ENCODE assay signal across 19 cellular contexts in genomic region chr17:74986206-74986576, GRCh38. TPM values are rescaled to one million over a fixed set of nuclear protein-coding genes. Genes with fewer than 3 reads are reported as not detected.
DNase-seq lines count a peak whose midpoint lies in the region; ATAC-seq, FAIRE-seq and TF ChIP-seq lines count a peak whose summit lies in the region.
"Had no signal": no experiment of that assay in that cellular context is flagged by ENCODE, and none has a peak within 500 bp of the region (broad histone marks: within the 10 kb centered on the region; RNA-seq: fewer than 3 reads in every experiment).

No MANE protein-coding gene starts in this region.

- in situ Hi-C loops in K562 (cut with MboI) = no loop called here

- no peak overlapping the region for H2BK120ac ChIP-seq in H9 (ENCODE audit: low read depth, low read length, poor library complexity, severe bottlenecking)

- H3K36me3 ChIP-seq in KMS-11 (ENCODE audit: insufficient read depth) (no peaks in the 10 kb centered on the region), K562 (ENCODE audit: control insufficient read depth, insufficient read depth, low read length) (no peaks in the 10 kb centered on the region), colonic mucosa (no peaks in the 10 kb centered on the region)

- H2BK12ac ChIP-seq in H9 (ENCODE audit: insufficient read length, low read depth, low read length) = no peak overlapping the region

- ATAC-seq in K562 = no peak

- no peaks in the 10 kb centered on the region for H3K9me1 ChIP-seq in K562 (ENCODE audit: control insufficient read depth, insufficient read depth, low read length)

- no peak overlapping the region for H3K4ac ChIP-seq in H9 (ENCODE audit: low read depth, low read length)

- H3T11ph ChIP-seq in H9 (ENCODE audit: low read length) = no peak overlapping the region

- no peaks in the 10 kb centered on the region for H4K20me1 ChIP-seq in H9 (ENCODE audit: control insufficient read depth, insufficient read depth, insufficient read length)
- H4K20me1 ChIP-seq in KMS-11 (ENCODE audit: insufficient read depth) = no peaks in the 10 kb centered on the region
- H4K20me1 ChIP-seq in K562 (replicated peaks; ENCODE audit: control insufficient read depth, insufficient read depth, low read length) = peaks cover 7% of the 10 kb centered on the region; the same call in 1 of the 2 replicates

- H3K4me1 ChIP-seq in H9 (ENCODE audit: insufficient read depth, low read length) (peaks cover 3% of the 10 kb centered on the region; the same call in 1 of the 2 replicates), KMS-11 (ENCODE audit: low read depth, poor library complexity, severe bottlenecking) (peaks cover 33% of the 10 kb centered on the region), K562 (replicated peaks in 1 of 2; ENCODE audit: control insufficient read depth in 2 of 2, insufficient read depth in 2 of 2, low read length in 2 of 2) (peaks cover 18 to 40% of the 10 kb centered on the region in 2 experiments), colonic mucosa (peaks cover 9% of the 10 kb centered on the region)

- no peak overlapping the region for H3K27ac Mint-ChIP-seq in H9
- peak overlapping the region; percentile 96 for H3K27ac Mint-ChIP-seq in type B pancreatic cell

- no peak for FAIRE-seq in K562 (lab: Jason Lieb, UNC)
- FAIRE-seq: GM12892, GM19239, H54, HTR-8/SVneo had no signal

- CTCF ChIA-PET in K562 (lab: Yijun Ruan, JAX; ENCODE audit: low intra/inter-chr PET ratio) = no interaction called here

- H3K9me3 Mint-ChIP-seq in H9 = no peaks in the 10 kb centered on the region; a peak in 1 of 5 replicates
- H3K9me3 Mint-ChIP-seq in type B pancreatic cell = no peaks in the 10 kb centered on the region
- H3K9me3 Mint-ChIP-seq: CD8-positive, alpha-beta memory T cell had no signal

- H3K27me3 ChIP-seq in H9 (ENCODE audit: insufficient read depth, low read length) (no peaks in the 10 kb centered on the region), KMS-11 (ENCODE audit: insufficient read depth, low read depth) (peaks cover 6% of the 10 kb centered on the region), K562 (ENCODE audit: control insufficient read depth in 2 of 2, insufficient read depth in 2 of 2, low read length in 2 of 2) (no peaks in the 10 kb centered on the region), colonic mucosa (no peaks in the 10 kb centered on the region)

- H2BK20ac ChIP-seq in H9 (ENCODE audit: low read depth, low read length, poor library complexity, severe bottlenecking) = no peak overlapping the region

- H3K9ac ChIP-seq in H9 (ENCODE audit: extremely low read depth, insufficient read length, low read length) (no peak overlapping the region), KMS-11 (no peak overlapping the region), K562 (ENCODE audit: insufficient read depth in 1 of 2, low read depth in 2 of 2, low read length in 2 of 2) (no peak overlapping the region), colonic mucosa (ENCODE audit: low read depth in 2 of 2, low read length in 2 of 2) (no peak overlapping the region)

- H2BK5ac ChIP-seq in H9 (ENCODE audit: insufficient read length, low read length) = no peak overlapping the region

- no peak overlapping the region for H2AK5ac ChIP-seq in H9 (ENCODE audit: insufficient read length, low read length)

- no peak overlapping the region for H3K4me3 ChIP-seq in KMS-11 (IDR thresholded peaks at IDR 0.05; ENCODE audit: insufficient read depth, low read depth, low read length)
- no peak overlapping the region for H3K4me3 ChIP-seq in K562
- H3K4me3 ChIP-seq in colonic mucosa = no peak overlapping the region

- POLR2A ChIA-PET in K562 (lab: Yijun Ruan, JAX) = no interaction called here

- H3K4me1 Mint-ChIP-seq in H9 (peaks cover 18 to 20% of the 10 kb centered on the region in 2 experiments), type B pancreatic cell (ENCODE audit: unreplicated experiment) (peaks cover 11% of the 10 kb centered on the region)

- H3K9me3 ChIP-seq in H9 (ENCODE audit: control insufficient read depth, low read depth, low read length) (no peaks in the 10 kb centered on the region), K562 (replicated peaks; ENCODE audit: control insufficient read depth, insufficient read depth, low read depth, low read length) (no peaks in the 10 kb centered on the region), colonic mucosa (no peaks in the 10 kb centered on the region)
- H3K9me3 ChIP-seq: Caco-2 had no signal

- TF ChIP-seq RAD21 in K562 (CRISPR knock-in tag; conservative IDR thresholded peaks at IDR 0.05 in 1 of 2, IDR thresholded peaks at IDR 0.05 in 1 of 2) = no peak

- H3K4me3 Mint-ChIP-seq in H9 (no peak overlapping the region; a peak in 1 of 5 replicates), type B pancreatic cell (peak overlapping the region; percentile 89)

- BruUV-seq in K562 (replicated peaks; lab: Mats Ljungman, UMichigan) = no TSS peak

- peaks cover 18% of the 10 kb centered on the region for H3K23me2 ChIP-seq in H9 (ENCODE audit: insufficient read length, low read depth, low read length, poor library complexity, severe bottlenecking)

- no peak overlapping the region for H2BK15ac ChIP-seq in H9 (ENCODE audit: low read depth, low read length)

- H3K27ac ChIP-seq in H9 (ENCODE audit: insufficient read length, low read depth, low read length) (no peak overlapping the region), KMS-11 (no peak overlapping the region), K562 (ENCODE audit: extremely low read depth, low read depth, low read length) (no peak overlapping the region), colonic mucosa (no peak overlapping the region)

- H3K79me2 ChIP-seq in H9 (ENCODE audit: insufficient read depth, low read length) = peaks cover 9% of the 10 kb centered on the region; the same call in 1 of the 2 replicates
- H3K79me2 ChIP-seq in KMS-11 (ENCODE audit: insufficient read depth, low read depth) = no peaks in the 10 kb centered on the region
- peaks cover 13% of the 10 kb centered on the region; the same call in 2 of the 3 replicates for H3K79me2 ChIP-seq in K562 (ENCODE audit: control insufficient read depth, insufficient read depth, low read length)

- WGBS in H9 (ENCODE audit: extremely low coverage, insufficient read length, low lambda C conversion rate) = no CpG with 5 or more reads among the region's 3 CpGs
- 77% methylated on average over 3 of the region's 3 CpGs for WGBS in K562 (ENCODE audit: insufficient coverage, low coverage, missing lambda C conversion rate)

- no peak overlapping the region for H4K5ac ChIP-seq in H9 (ENCODE audit: insufficient read length, low read depth, low read length)

- H3K14ac ChIP-seq in H9 (ENCODE audit: insufficient read depth, low read length) = no peak overlapping the region

- no peak overlapping the region for H4K8ac ChIP-seq in H9 (replicated peaks; ENCODE audit: insufficient read length, low read depth, low read length)

- TF ChIP-seq POLR2A in K562 (conservative IDR thresholded peaks at IDR 0.05) = no peak

- no peak overlapping the region for H3K18ac ChIP-seq in H9 (ENCODE audit: insufficient read length, low read depth, low read length)

- no peaks in the 10 kb centered on the region; the same call in 1 of the 2 replicates for H3K27me3 Mint-ChIP-seq in H9 (ENCODE audit: low read depth)
- H3K27me3 Mint-ChIP-seq in type B pancreatic cell = no peaks in the 10 kb centered on the region

- DNase-seq in H9 = no peak
- no peak for DNase-seq in K562 (ENCODE audit: extremely low read depth in 1 of 4, low spot score in 3 of 4)
- DNase-seq in type B pancreatic cell (ENCODE audit: extremely low spot score, unreplicated experiment) = no peak
- no peak for DNase-seq in colonic mucosa
- DNase-seq in cerebellar nuclear complex (lab: John Stamatoyannopoulos, UW) = no peak
- no peak for DNase-seq in HuH-7 (ENCODE audit: low spot score)
- DNase-seq: CD8-positive, alpha-beta memory T cell; DND-41; GDM1; KG1 had no signal

- TF ChIP-seq EP300 in K562 (IDR thresholded peaks at IDR 0.05; ENCODE audit: low read length) = no peak

- H2AFZ ChIP-seq in H9 (ENCODE audit: low read length) (no peak overlapping the region), KMS-11 (ENCODE audit: low read depth) (0 out of 2 replicates have a peak overlapping the region, but pooled peaks have one; percentile 70), K562 (ENCODE audit: low read depth, low read length) (no peak overlapping the region)

- intact Hi-C loops in K562 (cut with micrococcal nuclease) (no loop called here), colonic mucosa (cut with DNase I) (no loop called here)

- H4K91ac ChIP-seq in H9 (ENCODE audit: insufficient read length, low read depth, low read length) = no peak overlapping the region

- no peak overlapping the region for H3K56ac ChIP-seq in H9 (ENCODE audit: insufficient read length, low read depth, low read length)

- TF ChIP-seq CTCF in H9 (conservative IDR thresholded peaks at IDR 0.05) (no peak), KMS-11 (conservative IDR thresholded peaks at IDR 0.05; ENCODE audit: low read depth, low read length) (no peak), K562 (IDR thresholded peaks at IDR 0.05 in 2 of 3, conservative IDR thresholded peaks at IDR 0.05 in 1 of 3; ENCODE audit: insufficient read depth in 2 of 3, low read depth in 1 of 3, low read length in 3 of 3) (no peak), type B pancreatic cell (conservative IDR thresholded peaks at IDR 0.05) (no peak), colonic mucosa (IDR thresholded peaks at IDR 0.05) (no peak)

- H3K79me1 ChIP-seq in H9 (ENCODE audit: insufficient read depth, low read depth, low read length, poor library complexity, severe bottlenecking) = peaks cover 8% of the 10 kb centered on the region

- peak overlapping the region; percentile 56 for H3K4me2 ChIP-seq in H9 (ENCODE audit: insufficient read depth, insufficient read length, low read length)
- H3K4me2 ChIP-seq in KMS-11 = peak overlapping the region; percentile 58
- H3K4me2 ChIP-seq in K562 (ENCODE audit: insufficient read depth, low read length) = no peak overlapping the region

- H3K36me3 Mint-ChIP-seq in H9 (ENCODE audit: insufficient read depth in 1 of 3, low read depth in 3 of 3) (peaks cover 0 to 2% (median 0%) of the 10 kb centered on the region in 3 experiments; a peak in 1 of 7 replicates), type B pancreatic cell (no peaks in the 10 kb centered on the region)

- H3K23ac ChIP-seq in H9 (ENCODE audit: insufficient read length, low read depth, low read length) = no peak overlapping the region

RNA-seq across cellular contexts. Expression of gene CDR2L, which starts 1.2 kb away (rescaled TPM):
- total RNA-seq in H9 (2021) (23.3 and 24.0 TPM in 2 replicates), K562 (2014; rRNA removed) (8.8 and 9.8 TPM in 2 replicates), K562 (2014; rRNA removed; fragmentation: Illumina TruSeq; extraction: Trizol) (2.0 and 2.7 TPM in 2 replicates), K562 (2015; rRNA removed; fragmentation: Illumina TruSeq; extraction: Trizol) (4.0 and 4.3 TPM in 2 replicates), K562 (2021) (15.5 and 16.0 TPM in 2 replicates), type B pancreatic cell (ENCODE audit: low replicate concordance) (34.9 and 96.2 TPM in 2 replicates), colonic mucosa (1 to 10 TPM; 3.7 to 4.1 TPM)
- total RNA-seq in K562 (2011; cell fraction: chromatin; rRNA removed; ENCODE audit: low replicate concordance) = 1.3 and 5.0 TPM in 2 replicates
- total RNA-seq in K562 (2011; cell fraction: nucleolus; rRNA removed) = 3.9 and 4.0 TPM in 2 replicates
- 2.5 and 3.4 TPM in 2 replicates for total RNA-seq in K562 (2011; cell fraction: nucleoplasm; rRNA removed)
- polyA plus RNA-seq in K562 (2011; rRNA removed) (3.1 and 5.5 TPM in 2 replicates), K562 (2014; fragmentation: Illumina TruSeq; extraction: Trizol) (7.3 and 8.9 TPM in 2 replicates), K562 (2014; fragmentation: Nextera tagmentation; extraction: Ambion mirVana) (1 to 10 TPM; 5.3 to 8.2 TPM), K562 (2014; rRNA removed) (8.0 and 9.8 TPM in 2 replicates)
- 6.0 and 8.6 TPM in 2 replicates for polyA plus RNA-seq in K562 (2011; cell fraction: cytosol; rRNA removed)
- 6.9 and 7.8 TPM in 2 replicates for polyA plus RNA-seq in K562 (2011; cell fraction: nucleus; rRNA removed)
- polyA plus RNA-seq in K562 (2012) = 6.1 and 7.1 TPM in 2 replicates
- 1.8 and 2.2 TPM in 2 replicates for polyA minus RNA-seq in K562 (2011; rRNA and poly(A)+ RNA removed)
- 4.5 and 6.5 TPM in 2 replicates for polyA minus RNA-seq in K562 (2011; cell fraction: cytosol; rRNA and poly(A)+ RNA removed)
- polyA minus RNA-seq in K562 (2011; cell fraction: nucleus; rRNA and poly(A)+ RNA removed) = 1.5 and 1.7 TPM in 2 replicates
- polyA plus RNA-seq: CD14-positive monocyte had no signal

RNA-seq across cellular contexts. Expression of gene HID1, which starts 13.6 kb away (rescaled TPM):
- total RNA-seq in H9 (2021) (12.7 and 13.9 TPM in 2 replicates), K562 (2014; rRNA removed) (0.04 and 0.14 TPM in 2 replicates), K562 (2014; rRNA removed; fragmentation: Illumina TruSeq; extraction: Trizol) (0.19 TPM in 1 of 2 replicates, not detected in the other), K562 (2015; rRNA removed; fragmentation: Illumina TruSeq; extraction: Trizol) (0.15 and 0.54 TPM in 2 replicates), K562 (2021) (0.91 and 1.2 TPM in 2 replicates), type B pancreatic cell (ENCODE audit: low replicate concordance) (36.6 and 106 TPM in 2 replicates), colonic mucosa (10 to 100 TPM; 47.8 to 54.8 TPM)
- total RNA-seq in K562 (2011; cell fraction: chromatin; rRNA removed; ENCODE audit: low replicate concordance) = 1.1 and 7.8 TPM in 2 replicates
- 2.2 and 4.0 TPM in 2 replicates for total RNA-seq in K562 (2011; cell fraction: nucleolus; rRNA removed)
- 2.1 and 2.5 TPM in 2 replicates for total RNA-seq in K562 (2011; cell fraction: nucleoplasm; rRNA removed)
- polyA plus RNA-seq in K562 (2011; rRNA removed) (0.53 and 1.4 TPM in 2 replicates), K562 (2014; fragmentation: Illumina TruSeq; extraction: Trizol) (0.53 and 0.71 TPM in 2 replicates), K562 (2014; fragmentation: Nextera tagmentation; extraction: Ambion mirVana) (under 1 TPM in 1 of 2 experiments, not detected in 1; 0.15 TPM), K562 (2014; rRNA removed) (1.1 and 2.1 TPM in 2 replicates)
- 0.32 and 1.4 TPM in 2 replicates for polyA plus RNA-seq in K562 (2011; cell fraction: cytosol; rRNA removed)
- polyA plus RNA-seq in K562 (2011; cell fraction: nucleus; rRNA removed) = 7.9 and 8.7 TPM in 2 replicates
- polyA plus RNA-seq in K562 (2012) = 1.3 and 3.5 TPM in 2 replicates
- polyA minus RNA-seq in K562 (2011; rRNA and poly(A)+ RNA removed) = 0.75 and 1.2 TPM in 2 replicates
- polyA minus RNA-seq in K562 (2011; cell fraction: cytosol; rRNA and poly(A)+ RNA removed) = 1.4 TPM in 1 of 2 replicates, not detected in the other
- 1.6 and 1.7 TPM in 2 replicates for polyA minus RNA-seq in K562 (2011; cell fraction: nucleus; rRNA and poly(A)+ RNA removed)
- polyA plus RNA-seq: CD14-positive monocyte had no signal

RNA-seq across cellular contexts. Expression of gene MRPL58, which starts 26.3 kb away (rescaled TPM):
- total RNA-seq in H9 (2021) = 41.0 and 43.2 TPM in 2 replicates
- 11.9 TPM in 2 replicates for total RNA-seq in K562 (2011; cell fraction: chromatin; rRNA removed; ENCODE audit: low replicate concordance)
- total RNA-seq in K562 (2011; cell fraction: nucleolus; rRNA removed) = 10.9 and 13.3 TPM in 2 replicates
- 12.6 and 13.2 TPM in 2 replicates for total RNA-seq in K562 (2011; cell fraction: nucleoplasm; rRNA removed)
- total RNA-seq in K562 (2014; rRNA removed) = 93.8 and 157 TPM in 2 replicates
- total RNA-seq in K562 (2014; rRNA removed; fragmentation: Illumina TruSeq; extraction: Trizol) = 68.1 and 70.9 TPM in 2 replicates
- 70.3 and 72.4 TPM in 2 replicates for total RNA-seq in K562 (2015; rRNA removed; fragmentation: Illumina TruSeq; extraction: Trizol)
- total RNA-seq in K562 (2021) = 70.2 and 75.7 TPM in 2 replicates
- polyA plus RNA-seq in K562 (2011; rRNA removed) = 79.8 and 82.4 TPM in 2 replicates
- polyA plus RNA-seq in K562 (2011; cell fraction: cytosol; rRNA removed) = 59.1 and 66.8 TPM in 2 replicates
- polyA plus RNA-seq in K562 (2011; cell fraction: nucleus; rRNA removed) = 25.0 and 36.4 TPM in 2 replicates
- 64.3 and 69.3 TPM in 2 replicates for polyA plus RNA-seq in K562 (2012)
- polyA plus RNA-seq in K562 (2014; fragmentation: Illumina TruSeq; extraction: Trizol) = 75.9 and 84.4 TPM in 2 replicates
- 10 to 100 TPM; 30.8 to 49.6 TPM for polyA plus RNA-seq in K562 (2014; fragmentation: Nextera tagmentation; extraction: Ambion mirVana)
- 98.0 and 107 TPM in 2 replicates for polyA plus RNA-seq in K562 (2014; rRNA removed)
- polyA minus RNA-seq in K562 (2011; rRNA and poly(A)+ RNA removed) = 36.9 and 37.2 TPM in 2 replicates
- polyA minus RNA-seq in K562 (2011; cell fraction: cytosol; rRNA and poly(A)+ RNA removed) = 24.2 and 34.5 TPM in 2 replicates
- polyA minus RNA-seq in K562 (2011; cell fraction: nucleus; rRNA and poly(A)+ RNA removed) = 8.3 and 14.6 TPM in 2 replicates
- 27.9 and 28.5 TPM in 2 replicates for total RNA-seq in type B pancreatic cell (ENCODE audit: low replicate concordance)
- total RNA-seq in colonic mucosa = 10 to 100 TPM; 27.2 to 50.1 TPM

RNA-seq across cellular contexts. Expression of gene OTOP3, which starts 50.5 kb away (rescaled TPM):
- total RNA-seq in H9 (2021) = not detected in 2 replicates
- total RNA-seq in K562 (2011; cell fraction: chromatin; rRNA removed; ENCODE audit: low replicate concordance) = not detected in 2 replicates
- not detected in 2 replicates for total RNA-seq in K562 (2011; cell fraction: nucleolus; rRNA removed)
- not detected in 2 replicates for total RNA-seq in K562 (2011; cell fraction: nucleoplasm; rRNA removed)
- total RNA-seq in K562 (2014; rRNA removed) = not detected in 2 replicates
- total RNA-seq in K562 (2014; rRNA removed; fragmentation: Illumina TruSeq; extraction: Trizol) = not detected in 2 replicates
- total RNA-seq in K562 (2015; rRNA removed; fragmentation: Illumina TruSeq; extraction: Trizol) = not detected in 2 replicates
- total RNA-seq in K562 (2021) = not detected in 2 replicates
- polyA plus RNA-seq in K562 (2011; rRNA removed) = not detected in 2 replicates
- not detected in 2 replicates for polyA plus RNA-seq in K562 (2011; cell fraction: cytosol; rRNA removed)
- polyA plus RNA-seq in K562 (2011; cell fraction: nucleus; rRNA removed) = not detected in 2 replicates
- not detected in 2 replicates for polyA plus RNA-seq in K562 (2012)
- polyA plus RNA-seq in K562 (2014; fragmentation: Illumina TruSeq; extraction: Trizol) = not detected in 2 replicates
- not detected for polyA plus RNA-seq in K562 (2014; fragmentation: Nextera tagmentation; extraction: Ambion mirVana)
- not detected in 2 replicates for polyA plus RNA-seq in K562 (2014; rRNA removed)
- not detected in 2 replicates for polyA minus RNA-seq in K562 (2011; rRNA and poly(A)+ RNA removed)
- not detected in 2 replicates for polyA minus RNA-seq in K562 (2011; cell fraction: cytosol; rRNA and poly(A)+ RNA removed)
- not detected in 2 replicates for polyA minus RNA-seq in K562 (2011; cell fraction: nucleus; rRNA and poly(A)+ RNA removed)
- total RNA-seq in type B pancreatic cell (ENCODE audit: low replicate concordance) = 0.80 and 1.3 TPM in 2 replicates
- under 1 TPM in 1 of 2 donors, not detected in 1; 0.40 TPM for total RNA-seq in colonic mucosa
- total RNA-seq: A673; Caco-2; CD8-positive, alpha-beta memory T cell had no signal
- polyA plus RNA-seq: BJ; CD14-positive monocyte; CD8-positive, alpha-beta memory T cell had no signal
